In the genomic region with DNA sequence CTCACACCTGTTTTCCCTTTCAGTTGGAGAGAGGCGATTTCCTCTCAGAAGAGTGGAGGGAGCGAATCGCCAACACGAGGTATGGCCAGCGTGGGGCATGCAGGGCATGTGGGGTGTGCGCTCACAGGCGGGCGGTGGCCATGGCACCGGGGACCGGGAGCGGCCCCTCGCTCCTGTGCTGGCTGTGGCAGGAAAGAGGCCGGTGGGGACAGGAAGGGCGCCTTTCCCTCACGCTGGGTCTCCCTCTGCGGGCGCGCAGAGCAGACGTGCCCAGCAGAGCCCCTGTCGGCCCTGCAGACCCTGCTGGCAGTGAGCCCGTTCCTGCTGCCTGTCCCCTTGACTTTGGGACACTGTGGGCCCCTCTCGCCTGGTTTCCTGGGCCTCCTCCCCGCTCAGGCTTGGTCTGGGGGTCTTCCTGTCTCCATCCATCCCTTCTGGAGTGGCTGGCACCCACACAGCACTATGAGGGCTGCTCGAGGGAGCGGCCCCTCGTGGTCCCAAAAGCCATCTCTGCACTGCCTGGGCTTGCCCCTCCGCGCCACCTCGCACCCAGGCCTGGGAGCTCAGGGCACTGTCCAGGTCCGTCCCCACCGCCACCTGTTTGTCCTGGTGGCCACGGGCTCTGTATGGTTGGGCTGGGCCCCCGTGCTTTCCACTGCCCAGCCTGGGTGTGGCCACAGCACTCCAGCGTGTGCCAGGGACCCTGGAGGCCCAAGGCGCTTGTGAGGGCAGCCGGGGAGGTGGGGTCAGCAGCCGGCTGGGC, we compare ENCODE assay signal across 10 cellular contexts. TPM values are rescaled to one million over a fixed set of nuclear protein-coding genes. Genes with fewer than 3 reads are reported as not detected.
DNase-seq lines count a peak whose midpoint lies in the region; ATAC-seq and TF ChIP-seq lines count a peak whose summit lies in the region.
"Had no signal": no experiment of that assay in that cellular context is flagged by ENCODE, and none has a peak within 500 bp of the region (broad histone marks: within the 10 kb centered on the region; RNA-seq: fewer than 3 reads in every experiment).

No MANE protein-coding gene starts in this region.

- H3K9me3 ChIP-seq in H9 (ENCODE audit: control insufficient read depth, low read depth, low read length) (no peaks in the 10 kb centered on the region), endodermal cell (ENCODE audit: control insufficient read depth, low read length) (no peaks in the 10 kb centered on the region)

- H3K9me3 Mint-ChIP-seq in H9 (peaks cover 0 to 8% of the 10 kb centered on the region in 2 experiments; a peak in 1 of 5 replicates), activated B cell treated with CpG ODN at 0.5 μM for 24 hours (no peaks in the 10 kb centered on the region), endodermal cell (no peaks in the 10 kb centered on the region)
- H3K9me3 Mint-ChIP-seq: CD8-positive, alpha-beta memory T cell had no signal

- H3K79me2 ChIP-seq in H9 (ENCODE audit: insufficient read depth, low read length), result peaks cover 2% of the 10 kb centered on the region; the same call in 1 of the 2 replicates

- ATAC-seq in activated B cell treated with CpG ODN at 0.5 μM for 24 hours (ENCODE audit: low read depth) (peak; percentile 18), GM18861 (IDR thresholded peaks at IDR 0.05; ENCODE audit: unreplicated experiment) (no peak), HG03139 (IDR thresholded peaks at IDR 0.05; ENCODE audit: unreplicated experiment) (no peak)

- H2AFZ ChIP-seq in H9 (ENCODE audit: low read length), result no peak overlapping the region

- H2AK5ac ChIP-seq in H9 (ENCODE audit: insufficient read length, low read length), result no peak overlapping the region

- no peaks in the 10 kb centered on the region; the same call in 1 of the 2 replicates for H3K27me3 Mint-ChIP-seq in H9 (ENCODE audit: low read depth)
- no peaks in the 10 kb centered on the region for H3K27me3 Mint-ChIP-seq in activated B cell treated with CpG ODN at 0.5 μM for 24 hours
- no peaks in the 10 kb centered on the region for H3K27me3 Mint-ChIP-seq in endodermal cell (ENCODE audit: insufficient read depth)
- H3K27me3 Mint-ChIP-seq: CD8-positive, alpha-beta memory T cell had no signal

- no peak overlapping the region; the same call in 1 of the 2 replicates for H3K14ac ChIP-seq in H9 (ENCODE audit: insufficient read depth, low read length)

- H3T11ph ChIP-seq in H9 (ENCODE audit: low read length), result no peak overlapping the region

- WGBS in H9 (ENCODE audit: extremely low coverage, insufficient read length, low lambda C conversion rate), result no CpG with 5 or more reads among the region's 37 CpGs
- WGBS in endodermal cell (ENCODE audit: insufficient coverage in 1 of 2, insufficient read length in 1 of 2), 2 experiments, result 94 to 98% methylated on average over 18 to 37 of the region's 37 CpGs

- no peak overlapping the region for H2BK15ac ChIP-seq in H9 (ENCODE audit: low read depth, low read length)

- H3K18ac ChIP-seq in H9 (ENCODE audit: insufficient read length, low read depth, low read length), result peak overlapping the region; percentile 66

- H4K5ac ChIP-seq in H9 (ENCODE audit: insufficient read length, low read depth, low read length), result no peak overlapping the region

- H2BK5ac ChIP-seq in H9 (ENCODE audit: insufficient read length, low read length), result no peak overlapping the region

- no peak overlapping the region for H3K4me2 ChIP-seq in H9 (ENCODE audit: insufficient read depth, insufficient read length, low read length)

- H3K56ac ChIP-seq in H9 (ENCODE audit: insufficient read length, low read depth, low read length), result no peak overlapping the region

- H3K36me3 Mint-ChIP-seq in H9 (ENCODE audit: insufficient read depth in 1 of 3, low read depth in 3 of 3) (peaks cover 14 to 34% (median 32%) of the 10 kb centered on the region in 3 experiments), activated B cell treated with CpG ODN at 0.5 μM for 24 hours (ENCODE audit: low read depth) (peaks cover 59% of the 10 kb centered on the region), endodermal cell (ENCODE audit: low read depth) (peaks cover 23% of the 10 kb centered on the region)

- intact Hi-C loops in activated B cell treated with CpG ODN at 0.5 μM for 24 hours (cut with micrococcal nuclease), result loop anchor here (5.0 kb wide), 1 partner anchor 43 kb away; no protein-coding TSS in a partner anchor

- no peak overlapping the region for H2BK120ac ChIP-seq in H9 (ENCODE audit: low read depth, low read length, poor library complexity, severe bottlenecking)

- H3K27ac ChIP-seq in H9 (ENCODE audit: insufficient read length, low read depth, low read length) (no peak overlapping the region), endodermal cell (ENCODE audit: low read depth, low read length) (peak overlapping the region; percentile 72)
- H3K27ac ChIP-seq: HL-60 had no signal

- H4K8ac ChIP-seq in H9 (replicated peaks; ENCODE audit: insufficient read length, low read depth, low read length), result no peak overlapping the region

- no peak overlapping the region for H2BK20ac ChIP-seq in H9 (ENCODE audit: low read depth, low read length, poor library complexity, severe bottlenecking)

- no peaks in the 10 kb centered on the region for H3K79me1 ChIP-seq in H9 (ENCODE audit: insufficient read depth, low read depth, low read length, poor library complexity, severe bottlenecking)

- H3K4ac ChIP-seq in H9 (ENCODE audit: low read depth, low read length), result no peak overlapping the region

- H3K4me3 Mint-ChIP-seq in H9 (no peak overlapping the region), activated B cell treated with CpG ODN at 0.5 μM for 24 hours (no peak overlapping the region), endodermal cell (no peak overlapping the region)
- H3K4me3 Mint-ChIP-seq: CD8-positive, alpha-beta memory T cell had no signal

- H3K4me1 ChIP-seq in H9 (ENCODE audit: insufficient read depth, low read length), result no peaks in the 10 kb centered on the region
- H3K4me1 ChIP-seq in endodermal cell (ENCODE audit: control insufficient read depth, insufficient read depth, low read length), result no peaks in the 10 kb centered on the region

- H3K4me1 Mint-ChIP-seq in H9 (peaks cover 3 to 6% of the 10 kb centered on the region in 2 experiments; a peak in 3 of 4 replicates), activated B cell treated with CpG ODN at 0.5 μM for 24 hours (peaks cover 8% of the 10 kb centered on the region), endodermal cell (no peaks in the 10 kb centered on the region)
- H3K4me1 Mint-ChIP-seq: CD8-positive, alpha-beta memory T cell had no signal

- TF ChIP-seq CTCF in H9 (conservative IDR thresholded peaks at IDR 0.05) (no peak), activated B cell treated with CpG ODN at 0.5 μM for 24 hours (IDR thresholded peaks at IDR 0.05) (no peak), endodermal cell (conservative IDR thresholded peaks at IDR 0.05) (no peak)

- H3K27me3 ChIP-seq in H9 (ENCODE audit: insufficient read depth, low read length) (no peaks in the 10 kb centered on the region), endodermal cell (ENCODE audit: control insufficient read depth, insufficient read depth, low read length, poor library complexity, severe bottlenecking) (no peaks in the 10 kb centered on the region)

- CTCF ChIA-PET in activated B cell treated with CpG ODN at 0.5 μM for 24 hours (lab: Charles Lee), result interaction anchor here (1.0 to 1.4 kb wide), 2 partner anchors 42 to 44 kb away, joined by 4 to 5 read pairs; no protein-coding TSS in a partner anchor

- H3K27ac Mint-ChIP-seq in H9 (peak overlapping the region in 1 of 3 experiments; percentile 82; a peak in 1 of 7 replicates), activated B cell treated with CpG ODN at 0.5 μM for 24 hours (no peak overlapping the region), endodermal cell (no peak overlapping the region)
- H3K27ac Mint-ChIP-seq: CD8-positive, alpha-beta memory T cell had no signal

- H3K9ac ChIP-seq in H9 (ENCODE audit: extremely low read depth, insufficient read length, low read length) (no peak overlapping the region), endodermal cell (ENCODE audit: extremely low read depth, low read length, poor library complexity, severe bottlenecking) (no peak overlapping the region)

- H2BK12ac ChIP-seq in H9 (ENCODE audit: insufficient read length, low read depth, low read length), result peak overlapping the region; percentile 6

- no peak for DNase-seq in H9
- DNase-seq in activated B cell treated with CpG ODN at 0.5 μM for 24 hours, result no peak
- DNase-seq in endodermal cell, result no peak
- DNase-seq in ecto neural progenitor cell (ENCODE audit: low spot score), result no peak
- DNase-seq: CD8-positive, alpha-beta memory T cell; DMS53; GF-D8 had no signal

- POLR2A ChIA-PET in activated B cell treated with CpG ODN at 0.5 μM for 24 hours (lab: Charles Lee), result no interaction called here

- H4K91ac ChIP-seq in H9 (ENCODE audit: insufficient read length, low read depth, low read length), result peak overlapping the region; percentile 43

- H3K4me3 ChIP-seq in endodermal cell (ENCODE audit: low read length), result no peak overlapping the region

- H3K23me2 ChIP-seq in H9 (ENCODE audit: insufficient read length, low read depth, low read length, poor library complexity, severe bottlenecking), result no peaks in the 10 kb centered on the region

- H3K36me3 ChIP-seq in endodermal cell (ENCODE audit: control insufficient read depth, insufficient read depth, low read length), result peaks cover 16% of the 10 kb centered on the region

- H3K23ac ChIP-seq in H9 (ENCODE audit: insufficient read length, low read depth, low read length), result no peak overlapping the region

- peaks cover 2% of the 10 kb centered on the region for H4K20me1 ChIP-seq in H9 (ENCODE audit: control insufficient read depth, insufficient read depth, insufficient read length)

RNA-seq across cellular contexts. Expression of a gene that starts 36.1 kb away (rescaled TPM):
- total RNA-seq in H9 (2021), result 139 and 148 TPM in 2 replicates
- total RNA-seq in activated B cell treated with CpG ODN at 0.5 μM for 24 hours, result 74.4 and 74.9 TPM in 2 replicates
- 100 to 1,000 TPM; 146 to 192 TPM for total RNA-seq in endodermal cell
- polyA plus RNA-seq in endodermal cell (2013, experiment 1 of 2), result 103 TPM
- polyA plus RNA-seq in endodermal cell (2013, experiment 2 of 2), result 96.8 TPM

RNA-seq across cellular contexts. Expression of a gene that starts 36.3 kb away (rescaled TPM):
- 78.5 and 81.6 TPM in 2 replicates for total RNA-seq in H9 (2021)
- 55.0 and 65.2 TPM in 2 replicates for total RNA-seq in activated B cell treated with CpG ODN at 0.5 μM for 24 hours
- total RNA-seq in endodermal cell, result 100 to 1,000 TPM in 1 of 2 donors, 10 to 100 TPM in 1; 84.3 to 102 TPM
- polyA plus RNA-seq in endodermal cell (2013, experiment 1 of 2), result 78.1 TPM
- polyA plus RNA-seq in endodermal cell (2013, experiment 2 of 2), result 65.1 TPM

RNA-seq across cellular contexts. Expression of a gene that starts 36.6 kb away (rescaled TPM):
- 166 and 167 TPM in 2 replicates for total RNA-seq in H9 (2021)
- total RNA-seq in activated B cell treated with CpG ODN at 0.5 μM for 24 hours, result 107 and 117 TPM in 2 replicates
- 100 to 1,000 TPM; 126 to 132 TPM for total RNA-seq in endodermal cell
- 147 TPM for polyA plus RNA-seq in endodermal cell (2013, experiment 1 of 2)
- polyA plus RNA-seq in endodermal cell (2013, experiment 2 of 2), result 122 TPM

RNA-seq across cellular contexts. Expression of a gene that starts 48.7 kb away (rescaled TPM):
- 142 and 147 TPM in 2 replicates for total RNA-seq in H9 (2021)
- total RNA-seq in activated B cell treated with CpG ODN at 0.5 μM for 24 hours, result 97.2 and 109 TPM in 2 replicates
- total RNA-seq in endodermal cell, result 100 to 1,000 TPM; 162 to 181 TPM
- polyA plus RNA-seq in endodermal cell (2013, experiment 1 of 2), result 115 TPM
- 103 TPM for polyA plus RNA-seq in endodermal cell (2013, experiment 2 of 2)

RNA-seq across cellular contexts. Expression of a gene that starts 49.1 kb away (rescaled TPM):
- total RNA-seq in H9 (2021) (70.2 and 70.7 TPM in 2 replicates), activated B cell treated with CpG ODN at 0.5 μM for 24 hours (2.8 and 4.8 TPM in 2 replicates), endodermal cell (10 to 100 TPM; 20.5 to 35.1 TPM)
- polyA plus RNA-seq in endodermal cell (2013, experiment 1 of 2), result 4.8 TPM
- polyA plus RNA-seq in endodermal cell (2013, experiment 2 of 2), result 5.6 TPM
- polyA plus RNA-seq: CD8-positive, alpha-beta memory T cell had no signal
